ENCODE assay signal across 19 cellular contexts in genomic region chr9:89558948-89559347, GRCh38. TPM values are rescaled to one million over a fixed set of nuclear protein-coding genes. Genes with fewer than 3 reads are reported as not detected.
DNase-seq lines count a peak whose midpoint lies in the region; ATAC-seq, FAIRE-seq and TF ChIP-seq lines count a peak whose summit lies in the region.
"Had no signal": no experiment of that assay in that cellular context is flagged by ENCODE, and none has a peak within 500 bp of the region (broad histone marks: within the 10 kb centered on the region; RNA-seq: fewer than 3 reads in every experiment).

No MANE protein-coding gene starts in this region.

- H3K36me3 ChIP-seq in Loucy (ENCODE audit: insufficient read depth, low read length), result no peaks in the 10 kb centered on the region
- H3K36me3 ChIP-seq in left lung, result no peaks in the 10 kb centered on the region
- no peaks in the 10 kb centered on the region for H3K36me3 ChIP-seq in small intestine (ENCODE audit: control insufficient read depth in 2 of 2, insufficient read depth in 2 of 2, low read length in 2 of 2)
- H3K36me3 ChIP-seq in transverse colon, result no peaks in the 10 kb centered on the region

- no peaks in the 10 kb centered on the region for H4K20me1 ChIP-seq in Loucy (ENCODE audit: insufficient read depth, low read length, poor library complexity, severe bottlenecking)

- H3F3A ChIP-seq in Loucy (ENCODE audit: low read depth), result no peaks in the 10 kb centered on the region

- FAIRE-seq in small intestine (lab: Jason Lieb, UNC), result no peak
- FAIRE-seq: G401.6, GM12892, GM19239, H1 had no signal

- no peaks in the 10 kb centered on the region for H3K9me2 ChIP-seq in Loucy (replicated peaks; ENCODE audit: low read depth, low read length)

- WGBS in small intestine, 3 donors, result 11 to 62% (median 38%) methylated on average over 2 of the region's 2 CpGs
- 54% methylated on average over 2 of the region's 2 CpGs; no CpG with 5 or more reads in 1 of the 2 donors for WGBS in transverse colon (ENCODE audit: low coverage in 1 of 2), 2 donors

- no peak overlapping the region for H3K27ac ChIP-seq in left lung
- no peak overlapping the region for H3K27ac ChIP-seq in small intestine (ENCODE audit: low read depth in 1 of 2, low read length in 1 of 2)
- H3K27ac ChIP-seq in transverse colon, result no peak overlapping the region
- H3K27ac ChIP-seq: GM23248 had no signal

- TF ChIP-seq POLR2A in transverse colon (IDR thresholded peaks at IDR 0.05), result no peak

- no peak overlapping the region for H3K4me3 ChIP-seq in Loucy (ENCODE audit: low read length, poor library complexity, severe bottlenecking)
- no peak overlapping the region for H3K4me3 ChIP-seq in left lung
- no peak overlapping the region for H3K4me3 ChIP-seq in small intestine (ENCODE audit: low read depth in 1 of 2, low read length in 2 of 2)
- H3K4me3 ChIP-seq in transverse colon, result no peak overlapping the region
- H3K4me3 ChIP-seq: GM23248 had no signal

- in situ Hi-C loops in transverse colon (cut with MboI; ENCODE audit: low pct_ligation_motif_present in 1 of 4, low pct_unique_long_range_greater_than_20kb in 1 of 4, low sequenced_read_pairs in 3 of 4), result no loop called here

- no peak for TF ChIP-seq EP300 in transverse colon (IDR thresholded peaks at IDR 0.05; ENCODE audit: low read depth)

- H3K9me3 ChIP-seq in Loucy (ENCODE audit: insufficient read depth, low read depth, low read length), result no peaks in the 10 kb centered on the region
- no peaks in the 10 kb centered on the region for H3K9me3 ChIP-seq in left lung
- H3K9me3 ChIP-seq in small intestine (ENCODE audit: control insufficient read depth, low read depth), result no peaks in the 10 kb centered on the region
- no peaks in the 10 kb centered on the region for H3K9me3 ChIP-seq in transverse colon

- peak; percentile 3 for ATAC-seq in left lung

- H3K27me3 ChIP-seq in Loucy (ENCODE audit: insufficient read depth, low read length, poor library complexity, severe bottlenecking) (no peaks in the 10 kb centered on the region), left lung (no peaks in the 10 kb centered on the region), small intestine (ENCODE audit: control insufficient read depth in 2 of 2, insufficient read depth in 2 of 2, low read length in 2 of 2) (no peaks in the 10 kb centered on the region), transverse colon (no peaks in the 10 kb centered on the region)

- H3K9ac ChIP-seq in Loucy (ENCODE audit: low read depth, low read length, poor library complexity, severe bottlenecking), result no peak overlapping the region
- H3K9ac ChIP-seq: GM23248 had no signal

- DNase-seq in NCI-H2029 (lab: John Stamatoyannopoulos, UW) (peak; percentile 63), left lung (no peak), small intestine (peak; percentile 27), NCI-H187 treated with DMSO at 0.1 percent for 48 hours (lab: John Stamatoyannopoulos, UW) (no peak), transverse colon (no peak)
- DNase-seq: C1 segment of cervical spinal cord; Calu3; CD4-positive, alpha-beta memory T cell; COR-L47; DMS53; DND-41; GM23248; H7; HCEC 1CT had no signal

- peaks cover 56% of the 10 kb centered on the region for H3K4me1 ChIP-seq in Loucy (ENCODE audit: insufficient read depth, low read length, poor library complexity, severe bottlenecking)
- H3K4me1 ChIP-seq in left lung, result peaks cover 0 to 40% of the 10 kb centered on the region in 2 donors
- peaks cover 0 to 2% of the 10 kb centered on the region in 2 donors for H3K4me1 ChIP-seq in small intestine (ENCODE audit: control insufficient read depth in 2 of 2, insufficient read depth in 1 of 2, low read depth in 1 of 2, low read length in 1 of 2)
- peaks cover 0 to 8% (median 6%) of the 10 kb centered on the region in 4 donors for H3K4me1 ChIP-seq in transverse colon

- no peak overlapping the region for H2AFZ ChIP-seq in Loucy (ENCODE audit: low read length)
- H2AFZ ChIP-seq: GM23248 had no signal

- H3K4me2 ChIP-seq in Loucy (ENCODE audit: low read depth, low read length, poor library complexity, severe bottlenecking), result peak overlapping the region; percentile 44

- intact Hi-C loops in left lung (cut with DNase I), result no loop called here
- intact Hi-C loops in transverse colon (cut with DNase I; ENCODE audit: low total_unique reads), result no loop called here

- 0 out of 2 replicates have a peak, but pooled peaks cover 3% of the 10 kb centered on the region for H3K79me2 ChIP-seq in Loucy (ENCODE audit: insufficient read depth, low read length)

- no peak for TF ChIP-seq CTCF in Loucy (conservative IDR thresholded peaks at IDR 0.05; ENCODE audit: low read length)
- TF ChIP-seq CTCF in left lung (IDR thresholded peaks at IDR 0.05), result no peak
- TF ChIP-seq CTCF in transverse colon (IDR thresholded peaks at IDR 0.05), result no peak

RNA-seq across cellular contexts. Expression of gene GADD45G, which starts 45.9 kb away (rescaled TPM):
- total RNA-seq in left lung (10 to 100 TPM; 11.2 to 12.6 TPM), transverse colon (10 to 100 TPM in 2 of 4 donors, 1 to 10 TPM in 2; 8.4 to 12.7 (median 10.3) TPM)
- polyA plus RNA-seq in small intestine, result 10 to 100 TPM; 21.9 to 25.4 (median 25.3) TPM

Comparison
In these comparisons a context has a peak if more than half of its experiments do, and no peak if none do; other contexts are left out.
1. DNase-seq: peak in NCI-H2029 (single experiment) and small intestine (single experiment); none in left lung (0 of 2), NCI-H187 treated with DMSO at 0.1 percent for 48 hours (single experiment) and transverse colon (single experiment).